18 cellular contexts compared by ENCODE assay signal in the genomic region with DNA sequence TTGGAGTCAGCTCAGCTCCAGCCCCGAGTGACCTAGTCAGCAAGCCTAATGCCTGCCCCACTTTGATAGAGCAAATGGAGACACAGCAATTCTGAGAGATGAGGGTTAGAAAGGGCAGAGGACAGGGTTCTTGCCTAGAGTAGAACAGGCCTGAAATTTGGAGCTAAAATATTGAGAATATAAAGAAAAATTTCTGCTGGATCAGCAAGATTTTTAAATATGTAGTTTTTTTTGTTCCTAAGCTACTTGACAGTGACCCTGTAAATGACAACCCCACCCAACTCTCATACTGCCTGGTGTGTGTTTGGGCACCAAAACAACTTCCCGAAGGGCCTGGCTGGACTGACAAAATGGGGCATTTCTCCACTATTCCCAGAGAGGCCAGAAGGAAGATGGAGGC. TPM values are rescaled to one million over a fixed set of nuclear protein-coding genes. Genes with fewer than 3 reads are reported as not detected.
DNase-seq lines count a peak whose midpoint lies in the region; ATAC-seq and TF ChIP-seq lines count a peak whose summit lies in the region.
"Had no signal": no experiment of that assay in that cellular context is flagged by ENCODE, and none has a peak within 500 bp of the region (broad histone marks: within the 10 kb centered on the region; RNA-seq: fewer than 3 reads in every experiment).

No MANE protein-coding gene starts in this region.

- H3K27me3 ChIP-seq in CD8-positive, alpha-beta T cell (ENCODE audit: insufficient read depth, low read length): no peaks in the 10 kb centered on the region
- no peaks in the 10 kb centered on the region for H3K27me3 ChIP-seq in upper lobe of left lung
- H3K27me3 ChIP-seq: BLaER1 treated with 17β-estradiol and CSF1 and Interleukin-3, amounts not matched to agents 10 nM and 100 nM had no signal

- TF ChIP-seq CTCF in CD8-positive, alpha-beta T cell (IDR thresholded peaks at IDR 0.05): no peak
- no peak for TF ChIP-seq CTCF in upper lobe of left lung (IDR thresholded peaks at IDR 0.05)

- H3K4me3 Mint-ChIP-seq in CD8-positive, alpha-beta T cell: no peak overlapping the region
- H3K4me3 Mint-ChIP-seq in activated T-helper 17 cell treated with anti-CD3 and anti-CD28 coated beads, Interleukin-2, amount 50 U/mL, for 72 hours: peak overlapping the region; percentile 65
- H3K4me3 Mint-ChIP-seq in naive thymus-derived CD8-positive, alpha-beta T cell: peak overlapping the region in 3 of 10 donors; percentile 34 to 69 (median 54)

- peak overlapping the region; percentile 40 to 84 for H3K27ac Mint-ChIP-seq in activated naive CD4-positive, alpha-beta T cell treated with anti-CD3 and anti-CD28 coated beads, Interleukin-2, amount 50 U/mL, for 72 hours
- peak overlapping the region; percentile 79 for H3K27ac Mint-ChIP-seq in CD8-positive, alpha-beta T cell
- peak overlapping the region; percentile 84 for H3K27ac Mint-ChIP-seq in activated T-helper 17 cell treated with anti-CD3 and anti-CD28 coated beads, Interleukin-2, amount 50 U/mL, for 72 hours
- H3K27ac Mint-ChIP-seq in naive thymus-derived CD8-positive, alpha-beta T cell: peak overlapping the region in 7 of 10 donors; percentile 53 to 87 (median 74)

- no peak for ATAC-seq in activated naive CD4-positive, alpha-beta T cell treated with anti-CD3 and anti-CD28 coated beads, Interleukin-2, amount 50 U/mL, for 72 hours
- no peak for ATAC-seq in CD8-positive, alpha-beta T cell
- no peak for ATAC-seq in activated T-helper 17 cell treated with anti-CD3 and anti-CD28 coated beads, Interleukin-2, amount 50 U/mL, for 72 hours (replicated peaks)
- ATAC-seq in naive thymus-derived CD8-positive, alpha-beta T cell: no peak
- no peak for ATAC-seq in upper lobe of left lung (ENCODE audit: low FRiP score in 2 of 2)

- 76 to 85% methylated on average over 2 of the region's 2 CpGs for WGBS in upper lobe of left lung, 2 donors

- POLR2A ChIA-PET in CD8-positive, alpha-beta T cell (lab: Charles Lee): interaction anchor here (0.7 to 1.7 kb wide), 4 partner anchors 15 to 202 kb away, joined by 3 to 6 read pairs (median 3); no protein-coding TSS in a partner anchor
- POLR2A ChIA-PET in naive thymus-derived CD8-positive, alpha-beta T cell (lab: Charles Lee): interaction anchor here (0.6 to 1.2 kb wide), 3 partner anchors 19 to 485 kb away, joined by 3 read pairs; no protein-coding TSS in a partner anchor

- no peaks in the 10 kb centered on the region for H3K9me3 Mint-ChIP-seq in activated naive CD4-positive, alpha-beta T cell treated with anti-CD3 and anti-CD28 coated beads, Interleukin-2, amount 50 U/mL, for 72 hours
- no peaks in the 10 kb centered on the region for H3K9me3 Mint-ChIP-seq in CD8-positive, alpha-beta T cell
- H3K9me3 Mint-ChIP-seq in activated T-helper 17 cell treated with anti-CD3 and anti-CD28 coated beads, Interleukin-2, amount 50 U/mL, for 72 hours: no peaks in the 10 kb centered on the region
- no peaks in the 10 kb centered on the region for H3K9me3 Mint-ChIP-seq in naive thymus-derived CD8-positive, alpha-beta T cell

- no peak overlapping the region for H3K4me3 ChIP-seq in CD8-positive, alpha-beta T cell (ENCODE audit: low read depth, low read length)
- no peak overlapping the region for H3K4me3 ChIP-seq in upper lobe of left lung
- H3K4me3 ChIP-seq: BLaER1 treated with 17β-estradiol and CSF1 and Interleukin-3, amounts not matched to agents 10 nM and 100 nM had no signal

- TF ChIP-seq POLR2A in upper lobe of left lung (IDR thresholded peaks at IDR 0.05): no peak

- H3K27me3 Mint-ChIP-seq in CD8-positive, alpha-beta T cell (ENCODE audit: low read depth): no peaks in the 10 kb centered on the region
- no peaks in the 10 kb centered on the region for H3K27me3 Mint-ChIP-seq in activated T-helper 17 cell treated with anti-CD3 and anti-CD28 coated beads, Interleukin-2, amount 50 U/mL, for 72 hours
- no peaks in the 10 kb centered on the region for H3K27me3 Mint-ChIP-seq in naive thymus-derived CD8-positive, alpha-beta T cell

- H3K4me1 Mint-ChIP-seq in CD8-positive, alpha-beta T cell (ENCODE audit: low read depth): peaks cover 21% of the 10 kb centered on the region
- H3K4me1 Mint-ChIP-seq in activated T-helper 17 cell treated with anti-CD3 and anti-CD28 coated beads, Interleukin-2, amount 50 U/mL, for 72 hours: peaks cover 9% of the 10 kb centered on the region
- peaks cover 11 to 22% (median 15%) of the 10 kb centered on the region in 4 donors for H3K4me1 Mint-ChIP-seq in naive thymus-derived CD8-positive, alpha-beta T cell

- CTCF ChIA-PET in CD8-positive, alpha-beta T cell (lab: Charles Lee): interaction anchor here (1.2 to 4.6 kb wide), 4 partner anchors 12 to 193 kb away, joined by 4 to 26 read pairs (median 17); no protein-coding TSS in a partner anchor

- no peak for DNase-seq in activated naive CD4-positive, alpha-beta T cell treated with anti-CD3 and anti-CD28 coated beads, Interleukin-2, amount 50 U/mL, for 72 hours (ENCODE audit: low spot score in 2 of 2)
- DNase-seq in activated naive CD4-positive, alpha-beta T cell treated with anti-CD3 and anti-CD28 coated beads, Interleukin-2, amount 50 U/mL, for 16 hours: no peak
- DNase-seq in CD8-positive, alpha-beta T cell: no peak
- no peak for DNase-seq in naive thymus-derived CD8-positive, alpha-beta T cell
- no peak for DNase-seq in posterior cingulate gyrus
- no peak for DNase-seq in upper lobe of left lung
- DNase-seq: COR-L47, NCI-H1417, NCI-H187, NCI-H2107, NCI-H2227 treated with DMSO at 0.1 percent for 48 hours, NCI-H510A treated with DMSO at 0.1 percent for 48 hours, NCI-H774, Right ventricle myocardium superior had no signal

- TF ChIP-seq EP300 in upper lobe of left lung (IDR thresholded peaks at IDR 0.05): no peak

- peaks cover 14% of the 10 kb centered on the region for H3K4me1 ChIP-seq in CD8-positive, alpha-beta T cell (ENCODE audit: insufficient read depth, low read length)
- H3K4me1 ChIP-seq in upper lobe of left lung: peaks cover 0 to 7% (median 1%) of the 10 kb centered on the region in 4 donors

- no peaks in the 10 kb centered on the region for H3K9me3 ChIP-seq in CD8-positive, alpha-beta T cell (ENCODE audit: low read length)
- H3K9me3 ChIP-seq in upper lobe of left lung: no peaks in the 10 kb centered on the region
- H3K9me3 ChIP-seq: BLaER1 treated with 17β-estradiol and CSF1 and Interleukin-3, amounts not matched to agents 10 nM and 100 nM had no signal

- H3K36me3 Mint-ChIP-seq in activated naive CD4-positive, alpha-beta T cell treated with anti-CD3 and anti-CD28 coated beads, Interleukin-2, amount 50 U/mL, for 72 hours: peaks cover 0 to 10% of the 10 kb centered on the region in 2 donors
- H3K36me3 Mint-ChIP-seq in CD8-positive, alpha-beta T cell: peaks cover 30% of the 10 kb centered on the region
- H3K36me3 Mint-ChIP-seq in activated T-helper 17 cell treated with anti-CD3 and anti-CD28 coated beads, Interleukin-2, amount 50 U/mL, for 72 hours (ENCODE audit: low read depth): peaks cover 5% of the 10 kb centered on the region
- peaks cover 0 to 17% (median 5%) of the 10 kb centered on the region in 3 donors for H3K36me3 Mint-ChIP-seq in naive thymus-derived CD8-positive, alpha-beta T cell

- no peak overlapping the region for H3K27ac ChIP-seq in CD8-positive, alpha-beta T cell (ENCODE audit: low read depth, low read length)
- H3K27ac ChIP-seq in upper lobe of left lung: no peak overlapping the region
- H3K27ac ChIP-seq: BLaER1 treated with 17β-estradiol and CSF1 and Interleukin-3, amounts not matched to agents 10 nM and 100 nM; KMS-11 had no signal

- intact Hi-C loops in CD8-positive, alpha-beta T cell (cut with DNase I, micrococcal nuclease): no loop called here
- intact Hi-C loops in posterior cingulate gyrus (cut with DNase I): no loop called here

- H3K36me3 ChIP-seq in CD8-positive, alpha-beta T cell (ENCODE audit: insufficient read depth, low read length): no peaks in the 10 kb centered on the region
- H3K36me3 ChIP-seq in upper lobe of left lung: peaks cover 7 to 48% (median 23%) of the 10 kb centered on the region in 4 donors

RNA-seq across cellular contexts. Expression of a gene that starts 26.7 kb away (rescaled TPM):
- total RNA-seq in activated naive CD4-positive, alpha-beta T cell treated with anti-CD3 and anti-CD28 coated beads, Interleukin-2, amount 50 U/mL, for 72 hours: 1 to 10 TPM in 1 of 2 donors, under 1 TPM in 1; 0.27 to 2.7 TPM
- total RNA-seq in CD8-positive, alpha-beta T cell: 10 to 100 TPM; 13.7 to 14.9 TPM
- 10 to 100 TPM in 1 of 2 donors, 1 to 10 TPM in 1; 6.7 to 10.8 TPM for total RNA-seq in activated T-helper 17 cell treated with anti-CD3 and anti-CD28 coated beads, Interleukin-2, amount 50 U/mL, for 72 hours
- 1 to 10 TPM; 6.0 to 6.3 TPM for total RNA-seq in naive thymus-derived CD8-positive, alpha-beta T cell
- polyA plus RNA-seq in naive thymus-derived CD8-positive, alpha-beta T cell: 10 to 100 TPM in 1 of 3 donors, 1 to 10 TPM in 2; 1.2 to 10.3 (median 3.0) TPM
- 100 to 1,000 TPM in 1 of 6 donors, 10 to 100 TPM in 5; 53.7 to 124 (median 64.4) TPM for total RNA-seq in upper lobe of left lung
- total RNA-seq: OCI-LY7 had no signal

RNA-seq across cellular contexts. Expression of a gene that starts 57.5 kb away (rescaled TPM):
- total RNA-seq in activated naive CD4-positive, alpha-beta T cell treated with anti-CD3 and anti-CD28 coated beads, Interleukin-2, amount 50 U/mL, for 72 hours: under 1 TPM; 0.39 to 0.66 TPM
- total RNA-seq in CD8-positive, alpha-beta T cell: 1 to 10 TPM; 4.3 to 5.5 TPM
- 1 to 10 TPM in 1 of 2 donors, under 1 TPM in 1; 0.61 to 1.4 TPM for total RNA-seq in activated T-helper 17 cell treated with anti-CD3 and anti-CD28 coated beads, Interleukin-2, amount 50 U/mL, for 72 hours
- total RNA-seq in naive thymus-derived CD8-positive, alpha-beta T cell: 1 to 10 TPM; 1.2 to 1.9 TPM
- polyA plus RNA-seq in naive thymus-derived CD8-positive, alpha-beta T cell: under 1 TPM in 1 of 3 donors, not detected in 2; 0.15 TPM
- total RNA-seq in upper lobe of left lung: 10 to 100 TPM; 21.1 to 90.6 (median 65.1) TPM
